9 cellular contexts compared by ENCODE assay signal in the genomic region with DNA sequence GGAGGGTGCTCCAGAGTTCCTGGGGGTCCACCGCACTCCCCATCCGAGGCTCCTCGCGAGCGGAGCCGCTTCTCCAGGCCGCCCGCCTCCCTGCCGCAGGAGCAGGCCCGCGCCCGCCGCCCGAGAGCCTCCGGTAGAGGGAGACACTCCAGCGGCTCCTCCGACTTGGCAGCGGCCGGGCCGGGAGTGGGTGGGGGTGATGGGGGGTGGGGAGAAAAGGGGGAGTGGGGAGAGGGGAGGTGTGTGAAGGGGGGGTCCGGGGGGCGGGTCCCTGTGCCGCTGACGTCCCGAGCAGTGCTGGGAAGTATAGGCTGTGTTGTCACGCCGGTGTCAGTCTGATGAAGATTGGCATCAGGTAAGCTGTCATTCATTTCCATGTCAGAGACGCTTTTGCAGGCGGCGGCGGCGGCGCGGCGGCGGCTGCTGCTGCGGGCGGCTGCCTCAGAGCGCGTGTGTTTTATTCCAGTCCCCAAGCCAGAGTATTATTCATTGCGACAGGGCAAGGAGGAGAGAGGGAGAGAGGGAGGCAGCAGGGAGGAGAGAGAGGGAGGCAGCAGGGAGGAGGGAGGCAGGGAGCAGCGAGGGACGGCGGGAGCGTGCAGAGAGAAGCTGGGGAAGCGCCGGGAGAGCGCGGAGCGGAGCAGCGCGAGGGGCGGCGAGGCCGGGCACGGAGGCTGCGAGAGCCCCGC. TPM values are rescaled to one million over a fixed set of nuclear protein-coding genes. Genes with fewer than 3 reads are reported as not detected.
DNase-seq lines count a peak whose midpoint lies in the region; ATAC-seq, FAIRE-seq and TF ChIP-seq lines count a peak whose summit lies in the region.
"Had no signal": no experiment of that assay in that cellular context is flagged by ENCODE, and none has a peak within 500 bp of the region (broad histone marks: within the 10 kb centered on the region; RNA-seq: fewer than 3 reads in every experiment).

A gene with protein sequence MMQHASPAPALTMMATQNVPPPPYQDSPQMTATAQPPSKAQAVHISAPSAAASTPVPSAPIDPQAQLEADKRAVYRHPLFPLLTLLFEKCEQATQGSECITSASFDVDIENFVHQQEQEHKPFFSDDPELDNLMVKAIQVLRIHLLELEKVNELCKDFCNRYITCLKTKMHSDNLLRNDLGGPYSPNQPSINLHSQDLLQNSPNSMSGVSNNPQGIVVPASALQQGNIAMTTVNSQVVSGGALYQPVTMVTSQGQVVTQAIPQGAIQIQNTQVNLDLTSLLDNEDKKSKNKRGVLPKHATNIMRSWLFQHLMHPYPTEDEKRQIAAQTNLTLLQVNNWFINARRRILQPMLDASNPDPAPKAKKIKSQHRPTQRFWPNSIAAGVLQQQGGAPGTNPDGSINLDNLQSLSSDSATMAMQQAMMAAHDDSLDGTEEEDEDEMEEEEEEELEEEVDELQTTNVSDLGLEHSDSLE (plus strand): TSS at position 330 of the 689 bp plus-strand sequence. CDS start 186,555 bp downstream, outside the sequence.

- H2AFZ ChIP-seq in K562 (ENCODE audit: low read depth, low read length) (0 out of 2 replicates have a peak within 1 kb of the TSS, but pooled peaks have one; percentile 33), Karpas-422 (ENCODE audit: low read length) (no peak within 1 kb of the TSS)

- no TSS peak for BruUV-seq in K562 (replicated peaks; lab: Mats Ljungman, UMichigan)

- intact Hi-C loops in K562 (cut with micrococcal nuclease), result loop anchor here (10.0 kb wide), 1 partner anchor 180 kb away; no protein-coding TSS in a partner anchor
- intact Hi-C loops in sciatic nerve (cut with DNase I), result loop anchor here (5.0 kb wide), 1 partner anchor 183 kb away; no protein-coding TSS in a partner anchor

- H3K4me1 ChIP-seq in K562 (replicated peaks in 1 of 2; ENCODE audit: control insufficient read depth in 2 of 2, insufficient read depth in 2 of 2, low read length in 2 of 2) (peaks cover 0 to 11% of the 10 kb centered on the region in 2 experiments; a peak in 2 of 5 replicates), iPS DF 6.9 (ENCODE audit: control insufficient read depth, insufficient read depth, low read length) (peaks cover 9% of the 10 kb centered on the region), Karpas-422 (ENCODE audit: low read length) (no peaks in the 10 kb centered on the region)

- TF ChIP-seq POLR2A in K562 (conservative IDR thresholded peaks at IDR 0.05), result no peak

- H3K36me3 ChIP-seq in GM06990 (ENCODE audit: control insufficient read depth, insufficient read depth, low read length) (no peaks in the 10 kb centered on the region), K562 (ENCODE audit: control insufficient read depth, insufficient read depth, low read length) (no peaks in the 10 kb centered on the region), iPS DF 6.9 (ENCODE audit: control insufficient read depth, insufficient read depth, low read length) (no peaks in the 10 kb centered on the region), Karpas-422 (ENCODE audit: insufficient read depth, low read length) (no peaks in the 10 kb centered on the region)

- H3K9ac ChIP-seq in K562 (ENCODE audit: insufficient read depth in 1 of 2, low read depth in 2 of 2, low read length in 2 of 2) (peak within 1 kb of the TSS in 1 of 2 experiments; percentile 17; a peak in 1 of 4 replicates), Karpas-422 (ENCODE audit: low read length) (no peak within 1 kb of the TSS)

- no peaks in the 10 kb centered on the region for H3K79me2 ChIP-seq in K562 (ENCODE audit: control insufficient read depth, insufficient read depth, low read length)
- H3K79me2 ChIP-seq in Karpas-422 (ENCODE audit: low read length), result no peaks in the 10 kb centered on the region

- H3K27ac ChIP-seq in K562 (ENCODE audit: extremely low read depth, low read depth, low read length) (no peak within 1 kb of the TSS), iPS DF 6.9 (ENCODE audit: low read length) (peak within 1 kb of the TSS; percentile 4), Karpas-422 (ENCODE audit: low read length) (no peak within 1 kb of the TSS)

- TF ChIP-seq CTCF in GM06990 (IDR thresholded peaks at IDR 0.05; ENCODE audit: insufficient read depth, low read length, poor library complexity, severe bottlenecking), result peak; percentile 56
- TF ChIP-seq CTCF in K562 (IDR thresholded peaks at IDR 0.05 in 2 of 3, conservative IDR thresholded peaks at IDR 0.05 in 1 of 3; ENCODE audit: insufficient read depth in 2 of 3, low read depth in 1 of 3, low read length in 3 of 3), result peak in 2 of 3 experiments; percentile 44 to 70; a peak in 4 of 6 replicates

- ATAC-seq in T-helper 17 cell (peak; percentile 83), K562 (peak; percentile 96), sciatic nerve (peak; percentile 85), HG03135 (IDR thresholded peaks at IDR 0.05; ENCODE audit: unreplicated experiment) (no peak)

- peaks cover 13% of the 10 kb centered on the region for H3K36me3 Mint-ChIP-seq in T-helper 17 cell (ENCODE audit: low read depth)

- peak within 1 kb of the TSS; percentile 84 for H3K27ac Mint-ChIP-seq in T-helper 17 cell

- peak within 1 kb of the TSS; percentile 99 for H3K4me3 Mint-ChIP-seq in T-helper 17 cell

- TF ChIP-seq RAD21 in K562 (CRISPR knock-in tag; conservative IDR thresholded peaks at IDR 0.05 in 1 of 2, IDR thresholded peaks at IDR 0.05 in 1 of 2), result no peak

- H3K4me1 Mint-ChIP-seq in T-helper 17 cell, result peaks cover 21% of the 10 kb centered on the region

- H3K9me3 ChIP-seq in T-helper 17 cell (ENCODE audit: control insufficient read depth, low read length, poor library complexity, severe bottlenecking) (no peaks in the 10 kb centered on the region), K562 (replicated peaks; ENCODE audit: control insufficient read depth, insufficient read depth, low read depth, low read length) (no peaks in the 10 kb centered on the region), iPS DF 6.9 (ENCODE audit: control insufficient read depth, insufficient read depth, low read length) (no peaks in the 10 kb centered on the region), Karpas-422 (ENCODE audit: low read length) (no peaks in the 10 kb centered on the region)

- no peak for FAIRE-seq in K562 (lab: Jason Lieb, UNC)
- FAIRE-seq: islet of Langerhans had no signal

- peaks cover 77% of the 10 kb centered on the region for H3K27me3 Mint-ChIP-seq in T-helper 17 cell

- no peaks in the 10 kb centered on the region for H3K9me2 ChIP-seq in Karpas-422 (replicated peaks; ENCODE audit: insufficient read depth, low read length)

- H3K4me2 ChIP-seq in K562 (ENCODE audit: insufficient read depth, low read length), result no peak within 1 kb of the TSS
- H3K4me2 ChIP-seq in Karpas-422 (ENCODE audit: low read depth, low read length, poor library complexity, severe bottlenecking), result no peak within 1 kb of the TSS

- H4K20me1 ChIP-seq in K562 (replicated peaks; ENCODE audit: control insufficient read depth, insufficient read depth, low read length) (no peaks in the 10 kb centered on the region), Karpas-422 (ENCODE audit: insufficient read depth, low read depth, low read length) (no peaks in the 10 kb centered on the region)

- H3K27me3 ChIP-seq in GM06990 (replicated peaks; ENCODE audit: control insufficient read depth, insufficient read depth, low read length) (peaks cover 3% of the 10 kb centered on the region), K562 (ENCODE audit: control insufficient read depth in 2 of 2, insufficient read depth in 2 of 2, low read length in 2 of 2) (peaks cover 32 to 42% of the 10 kb centered on the region in 2 experiments; a peak in 4 of 5 replicates), iPS DF 6.9 (ENCODE audit: control insufficient read depth, insufficient read depth, low read length) (peaks cover 39% of the 10 kb centered on the region), Karpas-422 (ENCODE audit: low read length) (no peaks in the 10 kb centered on the region)

- H3K4me3 ChIP-seq in GM06990 (replicated peaks; ENCODE audit: low read depth, low read length) (peak within 1 kb of the TSS; percentile 39), K562 (no peak within 1 kb of the TSS), iPS DF 6.9 (ENCODE audit: low read length) (peak within 1 kb of the TSS; percentile 37; the same call in 1 of the 2 replicates), Karpas-422 (ENCODE audit: low read length) (no peak within 1 kb of the TSS)

- no peak for TF ChIP-seq EP300 in K562 (IDR thresholded peaks at IDR 0.05; ENCODE audit: low read length)

- H3K9me1 ChIP-seq in K562 (ENCODE audit: control insufficient read depth, insufficient read depth, low read length), result no peaks in the 10 kb centered on the region

- 8% methylated on average over 36 of the region's 58 CpGs for WGBS in K562 (ENCODE audit: insufficient coverage, low coverage, missing lambda C conversion rate)
- no CpG with 5 or more reads among the region's 58 CpGs for WGBS in iPS DF 6.9 (ENCODE audit: insufficient coverage, insufficient read length)

- DNase-seq in GM06990 (ENCODE audit: extremely low read depth, insufficient read length), result no peak
- peak; percentile 76 for DNase-seq in HuH-7.5 (ENCODE audit: low spot score)
- DNase-seq in T-helper 17 cell, result peak; percentile 46 to 49 (median 47)
- peak; percentile 48 to 71 (median 67) for DNase-seq in K562 (ENCODE audit: extremely low read depth in 1 of 4, low spot score in 3 of 4)
- no peak for DNase-seq in iPS DF 6.9 (ENCODE audit: low read depth, low spot score)
- peak; percentile 92 for DNase-seq in sciatic nerve (ENCODE audit: low spot score)
- no peak for DNase-seq in Karpas-422

- POLR2A ChIA-PET in K562 (lab: Yijun Ruan, JAX), result no interaction called here

- CTCF ChIA-PET in K562 (lab: Yijun Ruan, JAX; ENCODE audit: low intra/inter-chr PET ratio), result interaction anchor here (0.7 to 1.6 kb wide), 2 partner anchors 23 to 748 kb away, joined by 3 read pairs; no protein-coding TSS in a partner anchor

- in situ Hi-C loops in K562 (cut with MboI), result loop anchor here (5.0 kb wide), 1 partner anchor 53 kb away; no protein-coding TSS in a partner anchor

RNA-seq across cellular contexts. Expression of the gene that starts here (rescaled TPM):
- not detected for total RNA-seq in T-helper 17 cell
- total RNA-seq in K562 (2011; cell fraction: chromatin; rRNA removed; ENCODE audit: low replicate concordance), result not detected in 2 replicates
- not detected in 2 replicates for total RNA-seq in K562 (2011; cell fraction: nucleolus; rRNA removed)
- not detected in 2 replicates for total RNA-seq in K562 (2011; cell fraction: nucleoplasm; rRNA removed)
- not detected in 2 replicates for total RNA-seq in K562 (2014; rRNA removed)
- total RNA-seq in K562 (2014; rRNA removed; fragmentation: Illumina TruSeq; extraction: Trizol), result not detected in 2 replicates
- not detected in 2 replicates for total RNA-seq in K562 (2015; rRNA removed; fragmentation: Illumina TruSeq; extraction: Trizol)
- total RNA-seq in K562 (2021), result not detected in 2 replicates
- not detected in 2 replicates for polyA plus RNA-seq in K562 (2011; rRNA removed)
- polyA plus RNA-seq in K562 (2011; cell fraction: cytosol; rRNA removed), result not detected in 2 replicates
- not detected in 2 replicates for polyA plus RNA-seq in K562 (2011; cell fraction: nucleus; rRNA removed)
- 0.01 TPM in 1 of 2 replicates, not detected in the other for polyA plus RNA-seq in K562 (2012)
- polyA plus RNA-seq in K562 (2014; fragmentation: Illumina TruSeq; extraction: Trizol), result not detected in 2 replicates
- polyA plus RNA-seq in K562 (2014; fragmentation: Nextera tagmentation; extraction: Ambion mirVana), result not detected
- not detected in 2 replicates for polyA plus RNA-seq in K562 (2014; rRNA removed)
- not detected in 2 replicates for polyA minus RNA-seq in K562 (2011; rRNA and poly(A)+ RNA removed)
- polyA minus RNA-seq in K562 (2011; cell fraction: cytosol; rRNA and poly(A)+ RNA removed), result not detected in 2 replicates
- polyA minus RNA-seq in K562 (2011; cell fraction: nucleus; rRNA and poly(A)+ RNA removed), result not detected in 2 replicates
- total RNA-seq in sciatic nerve, result 17.3 TPM
- 0.18 and 1.5 TPM in 2 replicates for total RNA-seq in Karpas-422 (2014; rRNA removed; shearing (Covaris generic); ENCODE audit: low replicate concordance)

Comparison
In these comparisons a context has a peak if more than half of its experiments do, and no peak if none do; other contexts are left out.
1. Peak in DNase-seq and ATAC-seq in T-helper 17 cell; RNA of the gene not detected or under 1 TPM.
2. Peak in DNase-seq and ATAC-seq in K562; RNA of the gene not detected or under 1 TPM.
3. DNase-seq: peak in HuH-7.5 (single experiment) and sciatic nerve (single experiment); none in GM06990 (single experiment), iPS DF 6.9 (single experiment) and Karpas-422 (single experiment).
4. H3K4me3 ChIP-seq: peak in GM06990 (single experiment) and iPS DF 6.9 (single experiment); none in K562 (single experiment) and Karpas-422 (single experiment).